ENCODE assay signal across 9 cellular contexts in genomic region chr16:13997933-13998332, GRCh38.
DNase-seq lines count a peak whose midpoint lies in the region; ATAC-seq, FAIRE-seq and TF ChIP-seq lines count a peak whose summit lies in the region.
"Had no signal": no experiment of that assay in that cellular context is flagged by ENCODE, and none has a peak within 500 bp of the region (broad histone marks: within the 10 kb centered on the region; RNA-seq: fewer than 3 reads in every experiment).

No MANE protein-coding gene starts in this region.

- no peak overlapping the region for H3K4me3 ChIP-seq in GM12878

- TF ChIP-seq POLR2A in GM12878 (IDR thresholded peaks at IDR 0.05; ENCODE audit: low read depth, low read length), result no peak

- no peaks in the 10 kb centered on the region for H3K36me3 ChIP-seq in GM12878 (ENCODE audit: control insufficient read depth in 2 of 2, insufficient read depth in 2 of 2, low read length in 1 of 2)

- H3K79me2 ChIP-seq in GM12878 (ENCODE audit: control insufficient read depth, insufficient read depth, low read length), result no peaks in the 10 kb centered on the region

- no peak overlapping the region for H3K9ac ChIP-seq in GM12878 (ENCODE audit: control insufficient read depth, insufficient read depth, low read length)
- H3K9ac ChIP-seq: KMS-11 had no signal

- H3K4me2 ChIP-seq in GM12878 (ENCODE audit: control insufficient read depth, insufficient read depth), result peak overlapping the region; percentile 65
- H3K4me2 ChIP-seq: KMS-11 had no signal

- H4K20me1 ChIP-seq in GM12878 (ENCODE audit: control insufficient read depth, insufficient read depth), result no peaks in the 10 kb centered on the region

- intact Hi-C loops in GM12878 (cut with micrococcal nuclease; ENCODE audit: unreplicated experiment), result loop anchor here (1.0 kb wide), 1 partner anchor 41 kb away; no protein-coding TSS in a partner anchor

- no peaks in the 10 kb centered on the region for H3K27me3 ChIP-seq in GM12878 (replicated peaks in 1 of 2; ENCODE audit: control insufficient read depth in 2 of 2, insufficient read depth in 2 of 2, low read length in 1 of 2)

- peak in 1 of 2 experiments; percentile 49; a peak in 2 of 4 replicates for TF ChIP-seq EP300 in GM12878 (IDR thresholded peaks at IDR 0.05; ENCODE audit: borderline replicate concordance in 1 of 2, control insufficient read depth in 1 of 2, low read depth in 2 of 2, low read length in 2 of 2)

- peak overlapping the region; percentile 20 for H2AFZ ChIP-seq in GM12878 (ENCODE audit: control insufficient read depth, low read depth, low read length)

- CTCF ChIA-PET in GM12878 (lab: Yijun Ruan, JAX), result interaction anchor here (0.6 to 1.6 kb wide), 5 partner anchors 27 to 552 kb away, joined by 3 to 5 read pairs (median 3); partner anchors contain the start of gene ERCC4

- no peaks in the 10 kb centered on the region; the same call in 1 of the 3 replicates for H3K9me3 ChIP-seq in GM12878 (replicated peaks; ENCODE audit: control insufficient read depth, insufficient read depth, low read length)

- no peak for FAIRE-seq in GM12878 (lab: Jason Lieb, UNC)

- RAD21 ChIA-PET in GM12878 (lab: Charles Lee; ENCODE audit: unreplicated experiment), result interaction anchor here (1.2 to 1.4 kb wide), 2 partner anchors 41 to 44 kb away, joined by 4 to 6 read pairs; no protein-coding TSS in a partner anchor

- POLR2A ChIA-PET in GM12878 (lab: Charles Lee), result interaction anchor here (1.1 to 1.6 kb wide), 2 partner anchors 9 to 38 kb away, joined by 5 to 6 read pairs; no protein-coding TSS in a partner anchor

- no TSS peak for BruUV-seq in GM12878 (replicated peaks; lab: Mats Ljungman, UMichigan)

- 1% methylated on average over 5 of the region's 5 CpGs for WGBS in GM12878 (ENCODE audit: insufficient coverage, insufficient replicate concordance, low lambda C conversion rate, missing lambda C conversion rate)

- no peak for TF ChIP-seq RAD21 in GM12878 (IDR thresholded peaks at IDR 0.05; ENCODE audit: insufficient read depth, low read depth, low read length)

- SMC1A ChIA-PET in GM12878 (lab: Charles Lee; ENCODE audit: uncharacterized antibody, unreplicated experiment), result interaction anchor here (0.6 to 1.2 kb wide), 12 partner anchors 9 to 308 kb away, joined by 3 to 8 read pairs (median 3); no protein-coding TSS in a partner anchor

- TF ChIP-seq CTCF in GM10266 (IDR thresholded peaks at IDR 0.05; ENCODE audit: control insufficient read depth, insufficient read depth, low read depth, missing control alignments) (no peak), GM12878 (IDR thresholded peaks at IDR 0.05 in 2 of 3, conservative IDR thresholded peaks at IDR 0.05 in 1 of 3; ENCODE audit: control insufficient read depth in 2 of 3, extremely low read depth in 1 of 3, insufficient read depth in 1 of 3, low read depth in 3 of 3, low read length in 3 of 3) (no peak)

- ATAC-seq in GM19452 (IDR thresholded peaks at IDR 0.05; ENCODE audit: unreplicated experiment) (peak; percentile 95), HG03520 (IDR thresholded peaks at IDR 0.05; ENCODE audit: unreplicated experiment) (peak; percentile 85), GM12878 (peak; percentile 91)

- peaks cover 33% of the 10 kb centered on the region for H3K4me1 ChIP-seq in GM12878 (ENCODE audit: control insufficient read depth, insufficient read depth, low read length)

- in situ Hi-C loops in GM12878 (cut with MboI), result no loop called here
- in situ Hi-C loops in G401 (cut with HindIII; ENCODE audit: low sequenced_read_pairs), result no loop called here

- DNase-seq in GM10266 (ENCODE audit: extremely low spot score) (peak; percentile 30), GM12878 (ENCODE audit: low read depth, low spot score) (peak; percentile 76), SKM-1 treated with dmso at 0.1 percent for 144 hours (lab: John Stamatoyannopoulos, UW; ENCODE audit: unreplicated experiment) (no peak), NCI-H1930 (lab: John Stamatoyannopoulos, UW) (no peak), G401 (ENCODE audit: low spot score) (no peak)
- no peak for DNase-seq in stimulated activated CD4-positive, alpha-beta T cell treated with anti-CD3 and anti-CD28 coated beads, Interleukin-12 subunit alpha, Interleukin-12 subunit beta, amount 100 ng/mL, for 4 hours

- peak overlapping the region; percentile 51 for H3K27ac ChIP-seq in GM12878 (ENCODE audit: control insufficient read depth, insufficient read depth)
- H3K27ac ChIP-seq: KMS-11 had no signal

TF ChIP-seq in GM12878, 131 proteins besides CTCF, POLR2A, EP300 and RAD21 (continues in another document):
- no peak for TF ChIP-seq STAT1 (conservative IDR thresholded peaks at IDR 0.05)
- peak; percentile 32; the same call in 1 of the 2 replicates for TF ChIP-seq DPF2 (IDR thresholded peaks at IDR 0.05)
- TF ChIP-seq PML (IDR thresholded peaks at IDR 0.05; ENCODE audit: low read length), result no peak
- TF ChIP-seq SRF (IDR thresholded peaks at IDR 0.05; ENCODE audit: low read depth in 2 of 2, low read length in 2 of 2), result no peak
- 0 out of 2 replicates have a peak, but pooled peaks have one; percentile 46 for TF ChIP-seq TCF3 (IDR thresholded peaks at IDR 0.05; ENCODE audit: borderline replicate concordance, insufficient read depth, low read depth, low read length)
- TF ChIP-seq IKZF2 (IDR thresholded peaks at IDR 0.05), result peak; percentile 42 to 57; a peak in 2 of 4 replicates
- TF ChIP-seq EZH2 (IDR thresholded peaks at IDR 0.05; ENCODE audit: borderline replicate concordance, control insufficient read depth, low read depth, low read length), result no peak
- TF ChIP-seq NBN (IDR thresholded peaks at IDR 0.05), result peak; percentile 50; the same call in 1 of the 2 replicates
- no peak for TF ChIP-seq KLF5 (IDR thresholded peaks at IDR 0.05; ENCODE audit: partially characterized antibody)
- TF ChIP-seq GATAD2B (conservative IDR thresholded peaks at IDR 0.05; ENCODE audit: low read depth), result no peak
- peak; percentile 49 for TF ChIP-seq FOXK2 (IDR thresholded peaks at IDR 0.05)
- no peak for TF ChIP-seq NKRF (conservative IDR thresholded peaks at IDR 0.05)
- TF ChIP-seq ETV6 (conservative IDR thresholded peaks at IDR 0.05 in 1 of 2, IDR thresholded peaks at IDR 0.05 in 1 of 2; ENCODE audit: borderline replicate concordance in 1 of 2, low read depth in 1 of 2), result no peak
- TF ChIP-seq RCOR1 (conservative IDR thresholded peaks at IDR 0.05; ENCODE audit: low read depth, low read length), result no peak
- TF ChIP-seq TCF12 (IDR thresholded peaks at IDR 0.05; ENCODE audit: low read depth, low read length), result peak; percentile 61; the same call in 1 of the 2 replicates
- peak; percentile 66 for TF ChIP-seq IKZF1 (conservative IDR thresholded peaks at IDR 0.05)
- TF ChIP-seq CUX1 (IDR thresholded peaks at IDR 0.05; ENCODE audit: insufficient replicate concordance, low read depth, low read length), result no peak

Comparison
In these comparisons a context has a peak if more than half of its experiments do, and no peak if none do; other contexts are left out.
1. DNase-seq: peak in GM10266 (single experiment) and GM12878 (single experiment); none in stimulated activated CD4-positive, alpha-beta T cell treated with anti-CD3 and anti-CD28 coated beads, Interleukin-12 subunit alpha, Interleukin-12 subunit beta, amount 100 ng/mL, for 4 hours (single experiment), SKM-1 treated with dmso at 0.1 percent for 144 hours (single experiment), NCI-H1930 (0 of 2) and G401 (single experiment).
2. Peak in every context shown above with its lines, with median percentiles within 50 percentile points of each other: ATAC-seq.